In genomic region chr10:4181075-4181474, GRCh38 we compare ENCODE assay signal across 22 cellular contexts.
A peak's percentile ranks its signal among the peaks of the same experiment; 100 is the strongest.
DNase-seq lines count a peak whose midpoint lies in the region; ATAC-seq and TF ChIP-seq lines count a peak whose summit lies in the region.
"Had no signal": no experiment of that assay in that cellular context is flagged by ENCODE, and none has a peak within 500 bp of the region (broad histone marks: within the 10 kb centered on the region; RNA-seq: fewer than 3 reads in every experiment).

No MANE protein-coding gene starts in this region.

- H3K4me1 Mint-ChIP-seq in brain (peaks cover 27% of the 10 kb centered on the region), neural crest cell (peaks cover 12% of the 10 kb centered on the region)
- H3K4me1 Mint-ChIP-seq: endodermal cell had no signal

- H3K9me3 Mint-ChIP-seq in brain (peaks cover 0 to 5% (median 3%) of the 10 kb centered on the region in 5 experiments), neural crest cell (peaks cover 3% of the 10 kb centered on the region)
- H3K9me3 Mint-ChIP-seq: CD8-positive, alpha-beta T cell; endodermal cell had no signal

- ATAC-seq in HG02678 (IDR thresholded peaks at IDR 0.05; ENCODE audit: unreplicated experiment) = no peak
- ATAC-seq: CD8-positive, alpha-beta T cell; left colon; naive thymus-derived CD4-positive, alpha-beta T cell had no signal

- H3K27me3 Mint-ChIP-seq in brain (peaks cover 8% of the 10 kb centered on the region), neural crest cell (ENCODE audit: low read depth) (no peaks in the 10 kb centered on the region)
- H3K27me3 Mint-ChIP-seq: activated CD4-positive, alpha-beta T cell treated with anti-CD3 and anti-CD28 coated beads, Interleukin-2, amount 10 ng/mL, durations not matched to agents 24 days and 14 days; activated naive CD8-positive, alpha-beta T cell; naive thymus-derived CD4-positive, alpha-beta T cell had no signal

- H3K4me3 Mint-ChIP-seq in brain (peak overlapping the region in 2 of 5 experiments; percentile 22 to 77), neural crest cell (no peak overlapping the region)
- H3K4me3 Mint-ChIP-seq: activated naive CD8-positive, alpha-beta T cell; CD8-positive, alpha-beta T cell; endodermal cell had no signal

- peak; percentile 35 for DNase-seq in AG08395 (ENCODE audit: low spot score)
- DNase-seq in ELR (ENCODE audit: low read depth) = peak; percentile 19
- DNase-seq in neural crest cell (ENCODE audit: low read depth, low spot score) = no peak
- no peak for DNase-seq in NCI-H128 (lab: John Stamatoyannopoulos, UW; ENCODE audit: unreplicated experiment)
- DNase-seq in middle frontal gyrus (ENCODE audit: extremely low spot score, low spot score) = no peak
- DNase-seq in NOMO-1 treated with DMSO at 0.1 percent for 48 hours (lab: John Stamatoyannopoulos, UW; ENCODE audit: unreplicated experiment) = no peak
- DNase-seq: activated CD4-positive, alpha-beta T cell treated with anti-CD3 and anti-CD28 coated beads, Interleukin-2, amount 10 ng/mL, durations not matched to agents 24 days and 14 days; CD8-positive, alpha-beta T cell; DMS153; endodermal cell; esophagus squamous epithelium; left colon; mesendoderm; naive thymus-derived CD4-positive, alpha-beta T cell; NCI-H2029; NCI-H446; RPMI8226; stimulated activated CD4-positive, alpha-beta T cell treated with anti-CD3 and anti-CD28 coated beads, Interleukin-1b, Interleukin-23, amount 100 ng/mL, for 48 hours; testis had no signal

- no peaks in the 10 kb centered on the region for H3K36me3 Mint-ChIP-seq in brain
- H3K36me3 Mint-ChIP-seq in neural crest cell (ENCODE audit: low read depth) = no peaks in the 10 kb centered on the region
- H3K36me3 Mint-ChIP-seq: activated naive CD8-positive, alpha-beta T cell; CD8-positive, alpha-beta T cell had no signal

- H3K27ac Mint-ChIP-seq in brain (peak overlapping the region in 3 of 5 experiments; percentile 35 to 82 (median 68)), neural crest cell (ENCODE audit: unreplicated experiment) (peak overlapping the region; percentile 20)
- H3K27ac Mint-ChIP-seq: CD8-positive, alpha-beta T cell; endodermal cell had no signal

- no peak for TF ChIP-seq CTCF in brain (conservative IDR thresholded peaks at IDR 0.05)
- TF ChIP-seq CTCF in neural crest cell (conservative IDR thresholded peaks at IDR 0.05) = no peak

Comparison
In these comparisons a context has a peak if more than half of its experiments do, and no peak if none do; other contexts are left out.
1. DNase-seq: peak in AG08395 (single experiment) and ELR (single experiment); none in neural crest cell (single experiment), NCI-H128 (single experiment), middle frontal gyrus (single experiment) and NOMO-1 treated with DMSO at 0.1 percent for 48 hours (single experiment).